16 cellular contexts compared by ENCODE assay signal in the genomic region with DNA sequence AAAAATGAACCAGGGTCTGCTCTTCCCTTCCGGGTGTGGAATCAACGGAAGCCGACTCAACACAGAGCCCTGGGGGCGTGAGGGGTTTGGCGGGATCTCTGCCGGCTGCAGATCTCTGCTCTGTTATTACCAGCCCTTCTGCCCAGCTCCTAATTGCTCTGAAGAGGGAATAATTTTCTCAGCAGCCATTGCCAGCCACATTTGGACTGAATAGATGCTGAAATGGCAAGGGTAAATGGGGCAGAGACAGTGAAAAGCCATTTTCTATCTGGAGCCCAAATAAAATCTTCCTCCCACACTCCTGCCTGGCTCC. TPM values are rescaled to one million over a fixed set of nuclear protein-coding genes. Genes with fewer than 3 reads are reported as not detected.
A peak's percentile ranks its signal among the peaks of the same experiment; 100 is the strongest.
DNase-seq lines count a peak whose midpoint lies in the region; ATAC-seq and TF ChIP-seq lines count a peak whose summit lies in the region.
"Had no signal": no experiment of that assay in that cellular context is flagged by ENCODE, and none has a peak within 500 bp of the region (broad histone marks: within the 10 kb centered on the region; RNA-seq: fewer than 3 reads in every experiment).

No MANE protein-coding gene starts in this region.

- H3K9me3 ChIP-seq in PC-9 (ENCODE audit: insufficient read depth, low read depth), result no peaks in the 10 kb centered on the region
- H3K9me3 ChIP-seq in naive thymus-derived CD4-positive, alpha-beta T cell (ENCODE audit: control insufficient read depth in 2 of 3, low read length in 3 of 3), result no peaks in the 10 kb centered on the region
- H3K9me3 ChIP-seq: neutrophil, thyroid gland had no signal

- POLR2A ChIA-PET in PC-9 (lab: Charles Lee; ENCODE audit: unreplicated experiment), result interaction anchor here (0.6 kb wide), 1 partner anchor 80 kb away, joined by 4 read pairs; no protein-coding TSS in a partner anchor
- POLR2A ChIA-PET in naive thymus-derived CD4-positive, alpha-beta T cell (lab: Charles Lee), result no interaction called here

- peak overlapping the region in 6 of 10 donors; percentile 7 to 32 (median 18) for H3K4me3 Mint-ChIP-seq in naive thymus-derived CD4-positive, alpha-beta T cell
- no peak overlapping the region for H3K4me3 Mint-ChIP-seq in stimulated activated memory B cell treated with anti-CD40 and anti-IgM and Interleukin-4, amounts not matched to agents 10 μg/mL and 1 μg/mL and 100 μg/mL, for 72 hours
- H3K4me3 Mint-ChIP-seq: activated T-helper 17 cell treated with anti-CD3 and anti-CD28 coated beads, Interleukin-2, amount 50 U/mL, for 72 hours had no signal

- H3K4me1 ChIP-seq in PC-9 (replicated peaks; ENCODE audit: insufficient read depth), result peaks cover 9% of the 10 kb centered on the region
- H3K4me1 ChIP-seq in naive thymus-derived CD4-positive, alpha-beta T cell (ENCODE audit: control insufficient read depth in 2 of 2, insufficient read depth in 2 of 2, low read length in 2 of 2), result peaks cover 0 to 30% of the 10 kb centered on the region in 2 donors
- H3K4me1 ChIP-seq: thyroid gland had no signal

- no peaks in the 10 kb centered on the region for H3K9me2 ChIP-seq in PC-9 (ENCODE audit: insufficient read depth)

- no peak overlapping the region for H3K27ac ChIP-seq in PC-9
- no peak overlapping the region for H3K27ac ChIP-seq in naive thymus-derived CD4-positive, alpha-beta T cell (ENCODE audit: low read depth, low read length)
- H3K27ac ChIP-seq: neutrophil, thyroid gland had no signal

- peak overlapping the region in 5 of 9 donors; percentile 45 to 81 (median 64) for H3K27ac Mint-ChIP-seq in naive thymus-derived CD4-positive, alpha-beta T cell
- no peak overlapping the region for H3K27ac Mint-ChIP-seq in stimulated activated memory B cell treated with anti-CD40 and anti-IgM and Interleukin-4, amounts not matched to agents 10 μg/mL and 1 μg/mL and 100 μg/mL, for 72 hours
- H3K27ac Mint-ChIP-seq: activated T-helper 17 cell treated with anti-CD3 and anti-CD28 coated beads, Interleukin-2, amount 50 U/mL, for 72 hours had no signal

- H3K79me2 ChIP-seq in PC-9 (ENCODE audit: low read depth), result no peaks in the 10 kb centered on the region

- TF ChIP-seq CTCF in NB4 (IDR thresholded peaks at IDR 0.05; ENCODE audit: low read depth, low read length) (no peak), PC-9 (conservative IDR thresholded peaks at IDR 0.05) (no peak)

- TF ChIP-seq POLR2A in NB4 (IDR thresholded peaks at IDR 0.05; ENCODE audit: extremely low read depth, insufficient read length), result no peak

- H3K27me3 ChIP-seq in PC-9 (ENCODE audit: insufficient read depth, low read depth), result no peaks in the 10 kb centered on the region
- H3K27me3 ChIP-seq in naive thymus-derived CD4-positive, alpha-beta T cell (ENCODE audit: control insufficient read depth in 2 of 2, insufficient read depth in 2 of 2, low read length in 2 of 2), result no peaks in the 10 kb centered on the region
- H3K27me3 ChIP-seq: thyroid gland had no signal

- ATAC-seq in naive thymus-derived CD4-positive, alpha-beta T cell, result no peak
- no peak for ATAC-seq in GM18519 (IDR thresholded peaks at IDR 0.05; ENCODE audit: low FRiP score, unreplicated experiment)
- ATAC-seq in stimulated activated memory B cell treated with anti-CD40 and anti-IgM and Interleukin-4, amounts not matched to agents 10 μg/mL and 1 μg/mL and 100 μg/mL, for 72 hours, result no peak
- ATAC-seq: activated T-helper 17 cell treated with anti-CD3 and anti-CD28 coated beads, Interleukin-2, amount 50 U/mL, for 72 hours; PC-3; sciatic nerve had no signal

- H4K20me1 ChIP-seq in PC-9 (ENCODE audit: insufficient read depth), result peaks cover 3% of the 10 kb centered on the region; the same call in 1 of the 2 replicates

- peaks cover 24 to 63% (median 45%) of the 10 kb centered on the region in 7 donors for H3K4me1 Mint-ChIP-seq in naive thymus-derived CD4-positive, alpha-beta T cell
- no peaks in the 10 kb centered on the region for H3K4me1 Mint-ChIP-seq in stimulated activated memory B cell treated with anti-CD40 and anti-IgM and Interleukin-4, amounts not matched to agents 10 μg/mL and 1 μg/mL and 100 μg/mL, for 72 hours

- peaks cover 0 to 3% (median 0%) of the 10 kb centered on the region in 11 donors for H3K9me3 Mint-ChIP-seq in naive thymus-derived CD4-positive, alpha-beta T cell
- H3K9me3 Mint-ChIP-seq in stimulated activated memory B cell treated with anti-CD40 and anti-IgM and Interleukin-4, amounts not matched to agents 10 μg/mL and 1 μg/mL and 100 μg/mL, for 72 hours, result no peaks in the 10 kb centered on the region
- H3K9me3 Mint-ChIP-seq: activated T-helper 17 cell treated with anti-CD3 and anti-CD28 coated beads, Interleukin-2, amount 50 U/mL, for 72 hours had no signal

- CTCF ChIA-PET in PC-9 (lab: Charles Lee), result no interaction called here
- CTCF ChIA-PET in naive thymus-derived CD4-positive, alpha-beta T cell (lab: Charles Lee), result no interaction called here

- peaks cover 0 to 14% (median 3%) of the 10 kb centered on the region in 5 donors for H3K36me3 Mint-ChIP-seq in naive thymus-derived CD4-positive, alpha-beta T cell
- H3K36me3 Mint-ChIP-seq in stimulated activated memory B cell treated with anti-CD40 and anti-IgM and Interleukin-4, amounts not matched to agents 10 μg/mL and 1 μg/mL and 100 μg/mL, for 72 hours, result no peaks in the 10 kb centered on the region

- H3K4me3 ChIP-seq in NB4 (ENCODE audit: low read depth, low read length) (peak overlapping the region; percentile 35), PC-9 (no peak overlapping the region)
- H3K4me3 ChIP-seq in naive thymus-derived CD4-positive, alpha-beta T cell (ENCODE audit: low read length), result no peak overlapping the region
- H3K4me3 ChIP-seq: thyroid gland had no signal

- H3K27me3 Mint-ChIP-seq in naive thymus-derived CD4-positive, alpha-beta T cell, result peaks cover 0 to 5% (median 0%) of the 10 kb centered on the region in 5 donors
- peaks cover 71% of the 10 kb centered on the region for H3K27me3 Mint-ChIP-seq in stimulated activated memory B cell treated with anti-CD40 and anti-IgM and Interleukin-4, amounts not matched to agents 10 μg/mL and 1 μg/mL and 100 μg/mL, for 72 hours
- H3K27me3 Mint-ChIP-seq: activated T-helper 17 cell treated with anti-CD3 and anti-CD28 coated beads, Interleukin-2, amount 50 U/mL, for 72 hours had no signal

- no TSS peak for BruUV-seq in PC-9 (replicated peaks; lab: Mats Ljungman, UMichigan)

- peak; percentile 73 for DNase-seq in COR-L47 (lab: John Stamatoyannopoulos, UW)
- DNase-seq in NB4 (ENCODE audit: low read depth), result no peak
- DNase-seq in PC-9, result no peak
- DNase-seq in naive thymus-derived CD4-positive, alpha-beta T cell, result no peak
- no peak for DNase-seq in epidermal melanocyte (ENCODE audit: insufficient read length, low spot score)
- no peak for DNase-seq in GM19238 (ENCODE audit: insufficient read length, low spot score)
- DNase-seq: erythroblast; mesendoderm; stimulated activated CD4-positive, alpha-beta T cell treated with anti-CD3 and anti-CD28 coated beads, Interleukin-4, amount 100 ng/mL, for 24 hours; thyroid gland had no signal

- H3F3A ChIP-seq in PC-9 (ENCODE audit: insufficient read depth, low read depth), result peaks cover 9% of the 10 kb centered on the region; the same call in 1 of the 2 replicates

- no peaks in the 10 kb centered on the region for H3K36me3 ChIP-seq in PC-9 (ENCODE audit: low read depth)
- no peaks in the 10 kb centered on the region for H3K36me3 ChIP-seq in naive thymus-derived CD4-positive, alpha-beta T cell (ENCODE audit: control insufficient read depth in 2 of 3, insufficient read depth in 3 of 3, low read length in 3 of 3)
- H3K36me3 ChIP-seq: neutrophil, thyroid gland had no signal

- intact Hi-C loops in PC-9 (cut with micrococcal nuclease; ENCODE audit: unreplicated experiment), result no loop called here
- intact Hi-C loops in naive thymus-derived CD4-positive, alpha-beta T cell (cut with micrococcal nuclease), result no loop called here

- H2AFZ ChIP-seq in PC-9, result no peak overlapping the region

- peak overlapping the region; percentile 26; the same call in 1 of the 2 replicates for H3K4me2 ChIP-seq in PC-9

RNA-seq across cellular contexts. Expression of a gene that starts 24.7 kb away (rescaled TPM):
- total RNA-seq in PC-9 (2021), result 8.4 and 9.4 TPM in 2 replicates
- 10 to 100 TPM; 14.1 to 18.4 (median 15.1) TPM for total RNA-seq in naive thymus-derived CD4-positive, alpha-beta T cell
- polyA plus RNA-seq in naive thymus-derived CD4-positive, alpha-beta T cell, result 1 to 10 TPM; 5.9 to 7.9 TPM
